Comparison of ENCODE assay signal across 16 cellular contexts in the genomic region with DNA sequence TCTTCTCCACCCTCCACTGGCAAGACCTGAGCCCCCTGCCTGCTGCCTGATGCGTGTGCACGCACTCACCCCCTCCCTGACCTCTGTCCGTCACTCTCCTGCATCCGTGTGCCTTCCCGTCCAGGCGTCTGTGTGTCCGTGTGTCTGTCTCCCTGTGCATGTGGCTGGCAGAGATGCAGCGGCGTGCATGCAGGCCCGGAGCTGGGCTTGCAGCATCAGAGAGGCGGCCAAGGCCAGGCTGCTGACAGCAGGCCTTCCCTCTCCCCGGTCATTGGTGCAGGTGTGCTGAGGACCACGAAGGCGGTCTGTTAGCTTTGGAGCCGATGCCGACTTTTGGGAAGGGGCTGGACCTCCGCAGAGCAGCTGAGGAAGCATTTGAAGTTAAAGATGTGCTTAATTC. TPM values are rescaled to one million over a fixed set of nuclear protein-coding genes. Genes with fewer than 3 reads are reported as not detected.
DNase-seq lines count a peak whose midpoint lies in the region; ATAC-seq, FAIRE-seq and TF ChIP-seq lines count a peak whose summit lies in the region.
"Had no signal": no experiment of that assay in that cellular context is flagged by ENCODE, and none has a peak within 500 bp of the region (broad histone marks: within the 10 kb centered on the region; RNA-seq: fewer than 3 reads in every experiment).

No MANE protein-coding gene starts in this region.

- H3K4me1 ChIP-seq in right cardiac atrium (ENCODE audit: control insufficient read depth, insufficient read depth, low read length) (no peaks in the 10 kb centered on the region), right atrium auricular region (no peaks in the 10 kb centered on the region), Panc1 (ENCODE audit: control insufficient read depth, insufficient read depth, low read length) (no peaks in the 10 kb centered on the region)
- H3K4me1 ChIP-seq: BLaER1 treated with 17β-estradiol and CSF1 and Interleukin-3, amounts not matched to agents 10 nM and 100 nM; HAP-1 had no signal

- H3K4me3 ChIP-seq in right cardiac atrium (ENCODE audit: low read length): no peak overlapping the region
- H3K4me3 ChIP-seq in right atrium auricular region: no peak overlapping the region
- H3K4me3 ChIP-seq in Panc1 (ENCODE audit: low read depth in 2 of 2, low read length in 2 of 2): no peak overlapping the region
- H3K4me3 ChIP-seq in brain microvascular endothelial cell (ENCODE audit: low read depth, low read length): no peak overlapping the region
- H3K4me3 ChIP-seq: BLaER1 treated with 17β-estradiol and CSF1 and Interleukin-3, amounts not matched to agents 10 nM and 100 nM; HAP-1 had no signal

- 82% methylated on average over 17 of the region's 17 CpGs for WGBS in right cardiac atrium

- no peaks in the 10 kb centered on the region for H3K9me3 Mint-ChIP-seq in chondrocyte (ENCODE audit: low read depth)
- H3K9me3 Mint-ChIP-seq: CD8-positive, alpha-beta T cell; IgD-negative memory B cell had no signal

- peaks cover 18% of the 10 kb centered on the region for H3K36me3 Mint-ChIP-seq in chondrocyte (ENCODE audit: low read depth)
- H3K36me3 Mint-ChIP-seq: CD8-positive, alpha-beta T cell; IgD-negative memory B cell had no signal

- no peaks in the 10 kb centered on the region for H3K4me1 Mint-ChIP-seq in chondrocyte (ENCODE audit: low read depth)
- H3K4me1 Mint-ChIP-seq: B cell had no signal

- H3K27ac ChIP-seq in right cardiac atrium (ENCODE audit: low read length) (no peak overlapping the region), right atrium auricular region (no peak overlapping the region), Panc1 (ENCODE audit: low read length) (no peak overlapping the region), brain microvascular endothelial cell (no peak overlapping the region)
- H3K27ac ChIP-seq: BLaER1 treated with 17β-estradiol and CSF1 and Interleukin-3, amounts not matched to agents 10 nM and 100 nM had no signal

- no peaks in the 10 kb centered on the region for H3K27me3 ChIP-seq in right cardiac atrium (ENCODE audit: control insufficient read depth, insufficient read depth)
- H3K27me3 ChIP-seq in right atrium auricular region: no peaks in the 10 kb centered on the region
- H3K27me3 ChIP-seq in Panc1 (ENCODE audit: control insufficient read depth, insufficient read depth, low read length): no peaks in the 10 kb centered on the region
- no peaks in the 10 kb centered on the region for H3K27me3 ChIP-seq in brain microvascular endothelial cell (replicated peaks)

- intact Hi-C loops in right cardiac atrium (cut with DNase I) (no loop called here), Panc1 (cut with micrococcal nuclease; ENCODE audit: unreplicated experiment) (no loop called here)

- no peak overlapping the region for H3K4me3 Mint-ChIP-seq in chondrocyte (ENCODE audit: unreplicated experiment)
- H3K4me3 Mint-ChIP-seq: B cell; CD8-positive, alpha-beta T cell; IgD-negative memory B cell had no signal

- TF ChIP-seq CTCF in right atrium auricular region (IDR thresholded peaks at IDR 0.05): no peak
- no peak for TF ChIP-seq CTCF in Panc1 (IDR thresholded peaks at IDR 0.05)
- TF ChIP-seq CTCF in chondrocyte (IDR thresholded peaks at IDR 0.05): no peak
- TF ChIP-seq CTCF in brain microvascular endothelial cell (IDR thresholded peaks at IDR 0.05; ENCODE audit: low read depth, low read length, missing control alignments): no peak

- BruUV-seq in Panc1 (replicated peaks; lab: Mats Ljungman, UMichigan): no TSS peak

- H3K36me3 ChIP-seq in right atrium auricular region: no peaks in the 10 kb centered on the region
- H3K36me3 ChIP-seq in Panc1 (ENCODE audit: control insufficient read depth, insufficient read depth, low read length): peaks cover 2% of the 10 kb centered on the region; the same call in 1 of the 2 replicates
- H3K36me3 ChIP-seq in brain microvascular endothelial cell (replicated peaks): no peaks in the 10 kb centered on the region
- H3K36me3 ChIP-seq: BLaER1 treated with 17β-estradiol and CSF1 and Interleukin-3, amounts not matched to agents 10 nM and 100 nM; HAP-1 had no signal

- no peaks in the 10 kb centered on the region for H3K27me3 Mint-ChIP-seq in chondrocyte (ENCODE audit: low read depth)
- H3K27me3 Mint-ChIP-seq: B cell had no signal

- CTCF ChIA-PET in Panc1 (lab: Charles Lee): no interaction called here

- no peak overlapping the region for H3K27ac Mint-ChIP-seq in chondrocyte (ENCODE audit: unreplicated experiment)
- H3K27ac Mint-ChIP-seq: B cell; CD8-positive, alpha-beta T cell; IgD-negative memory B cell had no signal

- POLR2A ChIA-PET in Panc1 (lab: Charles Lee): no interaction called here

- DNase-seq in right cardiac atrium (peak in 2 of 3 donors; percentile 26 to 31), right atrium auricular region (ENCODE audit: low spot score) (no peak), Panc1 (ENCODE audit: low read depth, low spot score) (no peak), chondrocyte (ENCODE audit: low spot score) (peak; percentile 86), NCI-H187 treated with DMSO at 0.1 percent for 48 hours (lab: John Stamatoyannopoulos, UW) (no peak), urothelium cell line (ENCODE audit: low spot score) (no peak), brain microvascular endothelial cell (no peak)
- DNase-seq: CD8-positive, alpha-beta T cell; DMS79 treated with DMSO at 0.1 percent for 48 hours; GF-D8 had no signal

- in situ Hi-C loops in Panc1 (cut with HindIII; ENCODE audit: low pct_unique_long_range_greater_than_20kb, low sequenced_read_pairs) (no loop called here), brain microvascular endothelial cell (cut with HindIII; ENCODE audit: low pct_ligation_motif_present, low sequenced_read_pairs) (no loop called here)

- no peak for FAIRE-seq in urothelium cell line (lab: Jason Lieb, UNC)
- FAIRE-seq: HTR-8/SVneo had no signal

- H3K9me3 ChIP-seq in right cardiac atrium (ENCODE audit: control insufficient read depth, low read length): no peaks in the 10 kb centered on the region
- no peaks in the 10 kb centered on the region for H3K9me3 ChIP-seq in right atrium auricular region
- H3K9me3 ChIP-seq in Panc1 (ENCODE audit: control insufficient read depth, insufficient read depth, low read depth, low read length): no peaks in the 10 kb centered on the region
- H3K9me3 ChIP-seq: BLaER1 treated with 17β-estradiol and CSF1 and Interleukin-3, amounts not matched to agents 10 nM and 100 nM; HAP-1 had no signal

- ATAC-seq in right cardiac atrium (no peak), Panc1 (0 out of 2 replicates have a peak, but pooled peaks have one; percentile 3), HG02852 (IDR thresholded peaks at IDR 0.05; ENCODE audit: unreplicated experiment) (no peak)
- ATAC-seq: CD8-positive, alpha-beta T cell had no signal

RNA-seq across cellular contexts. Expression of a gene that starts 22.8 kb away (rescaled TPM):
- total RNA-seq in right cardiac atrium: 1 to 10 TPM in 3 of 4 donors, under 1 TPM in 1; 0.28 to 2.5 (median 1.8) TPM
- 1.4 TPM for polyA plus RNA-seq in right cardiac atrium
- 1 to 10 TPM in 1 of 2 donors, under 1 TPM in 1; 0.22 to 1.5 TPM for total RNA-seq in right atrium auricular region
- 10.1 TPM for total RNA-seq in Panc1 (2021; ENCODE audit: unreplicated experiment)
- 7.8 TPM for polyA plus RNA-seq in Panc1 (2012; ENCODE audit: insufficient read length)
- 1.1 to 4.1 TPM (median 2.0 TPM) in 3 replicates for total RNA-seq in chondrocyte
- total RNA-seq: CD8-positive, alpha-beta T cell had no signal
- polyA plus RNA-seq: IgD-negative memory B cell had no signal

Comparison
In these comparisons a context has a peak if more than half of its experiments do, and no peak if none do; other contexts are left out.
1. DNase-seq: peak in right cardiac atrium (2 of 3) and chondrocyte (single experiment); none in right atrium auricular region (single experiment), Panc1 (single experiment), NCI-H187 treated with DMSO at 0.1 percent for 48 hours (single experiment), urothelium cell line (single experiment) and brain microvascular endothelial cell (single experiment).